Comparison of ENCODE assay signal across 27 cellular contexts in genomic region chr10:49068672-49069217, GRCh38.
"Had no signal": no experiment of that assay in that cellular context is flagged by ENCODE, and none has a peak within 500 bp of the region (broad histone marks: within the 10 kb centered on the region; RNA-seq: fewer than 3 reads in every experiment).

No MANE protein-coding gene starts in this region.

- H3K9me3 ChIP-seq: lower lobe of right lung, neutrophil, psoas muscle, thyroid gland, transverse colon, upper lobe of left lung, vagina had no signal

- H3K4me3 ChIP-seq: lower lobe of right lung, neural progenitor cell, psoas muscle, thyroid gland, transverse colon, upper lobe of left lung, vagina had no signal

- ATAC-seq: lower lobe of right lung; natural killer cell; psoas muscle; sciatic nerve; stimulated activated memory B cell treated with anti-CD40 and anti-IgM and Interleukin-4, amounts not matched to agents 10 μg/mL and 1 μg/mL and 100 μg/mL, for 72 hours; stimulated activated naive CD8-positive, alpha-beta T cell treated with anti-CD3 and anti-CD28 coated beads, Interleukin-15, amount 100 ng/mL, for 72 hours had no signal

- H3K36me3 ChIP-seq: neural progenitor cell, neutrophil, transverse colon, vagina had no signal

- H3K27ac ChIP-seq: lower lobe of right lung, neural progenitor cell, neutrophil, parathyroid adenoma, psoas muscle, thyroid gland, transverse colon, upper lobe of left lung, vagina had no signal

- DNase-seq: hypothalamus; immature natural killer cell; kidney; lower lobe of right lung; mesendoderm; naive B cell; natural killer cell; nephron progenitor cell; occipital lobe; psoas muscle; small intestine; stimulated activated CD4-positive, alpha-beta T cell treated with anti-CD3 and anti-CD28 coated beads, Interleukin-1b, Interleukin-23, amount 100 ng/mL, for 48 hours; stimulated activated CD4-positive, alpha-beta T cell treated with anti-CD3 and anti-CD28 coated beads, Interleukin-2, amount 100 ng/mL, for 48 hours; stimulated activated CD4-positive, alpha-beta T cell treated with anti-CD3 and anti-CD28 coated beads, Interleukin-4, amount 100 ng/mL, for 4 hours; stimulated activated CD8-positive, alpha-beta memory T cell treated with anti-CD3 and anti-CD28 coated beads, Interleukin-4, amount 100 ng/mL, for 48 hours; stimulated activated naive CD4-positive, alpha-beta T cell treated with Interleukin-2 at 50 U/mL for 16 hours; stimulated activated naive CD8-positive, alpha-beta T cell treated with anti-CD3 and anti-CD28 coated beads, Interleukin-15, amount 100 ng/mL, for 72 hours; substantia nigra; thyroid gland; transverse colon; upper lobe of left lung had no signal

- H3K27me3 ChIP-seq: neural progenitor cell, neutrophil, thyroid gland, transverse colon, upper lobe of left lung, vagina had no signal

- H3K4me1 ChIP-seq: lower lobe of right lung, neural progenitor cell, parathyroid adenoma, psoas muscle, transverse colon had no signal
